13 cellular contexts compared by ENCODE assay signal in the genomic region with DNA sequence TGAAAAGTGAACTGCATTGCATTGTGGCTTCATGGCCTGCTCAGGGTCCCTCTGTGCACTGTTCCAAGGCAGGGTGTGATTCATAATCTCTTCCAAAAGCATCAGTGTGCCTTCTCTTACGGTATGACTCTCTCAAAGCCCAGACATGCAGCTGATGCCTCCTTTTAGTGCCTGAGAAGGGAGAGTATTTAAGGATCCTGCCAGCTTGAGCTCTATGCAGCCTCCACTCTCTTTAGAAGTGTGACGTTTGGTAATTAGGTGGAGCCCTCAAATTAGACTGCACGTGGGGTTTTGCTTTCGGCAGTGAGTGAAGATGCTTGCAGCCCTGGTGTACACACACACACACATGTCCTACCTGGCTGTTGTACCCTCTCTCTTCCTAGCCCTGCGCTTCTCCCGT. TPM values are rescaled to one million over a fixed set of nuclear protein-coding genes. Genes with fewer than 3 reads are reported as not detected.
A peak's percentile ranks its signal among the peaks of the same experiment; 100 is the strongest.
DNase-seq lines count a peak whose midpoint lies in the region; ATAC-seq and TF ChIP-seq lines count a peak whose summit lies in the region.
"Had no signal": no experiment of that assay in that cellular context is flagged by ENCODE, and none has a peak within 500 bp of the region (broad histone marks: within the 10 kb centered on the region; RNA-seq: fewer than 3 reads in every experiment).

No MANE protein-coding gene starts in this region.

- H3K4me3 ChIP-seq in aorta (ENCODE audit: low read length in 2 of 2): no peak overlapping the region
- H3K4me3 ChIP-seq: esophagus muscularis mucosa had no signal

- peak overlapping the region; percentile 37 for H3K4me3 Mint-ChIP-seq in stimulated activated naive CD8-positive, alpha-beta T cell treated with anti-CD3 and anti-CD28 coated beads, Interleukin-15, Interleukin-2, amounts not matched to agents 100 ng/mL and 50 ng/mL, for 24 hours
- H3K4me3 Mint-ChIP-seq in activated CD4-positive, alpha-beta memory T cell treated with anti-CD3 and anti-CD28 coated beads for 36 hours: peak overlapping the region; percentile 39
- no peak overlapping the region for H3K4me3 Mint-ChIP-seq in nephron progenitor cell

- no peaks in the 10 kb centered on the region for H3K9me3 ChIP-seq in aorta (ENCODE audit: control insufficient read depth, low read length)
- H3K9me3 ChIP-seq: Caco-2 had no signal

- no peak for TF ChIP-seq CTCF in nephron progenitor cell (IDR thresholded peaks at IDR 0.05)

- H3K36me3 Mint-ChIP-seq in stimulated activated naive CD8-positive, alpha-beta T cell treated with anti-CD3 and anti-CD28 coated beads, Interleukin-15, Interleukin-2, amounts not matched to agents 100 ng/mL and 50 ng/mL, for 24 hours (ENCODE audit: low read depth): peaks cover 12% of the 10 kb centered on the region
- H3K36me3 Mint-ChIP-seq in activated CD4-positive, alpha-beta memory T cell treated with anti-CD3 and anti-CD28 coated beads for 36 hours: peaks cover 10% of the 10 kb centered on the region
- peaks cover 20% of the 10 kb centered on the region for H3K36me3 Mint-ChIP-seq in nephron progenitor cell (ENCODE audit: low read depth)

- DNase-seq in stimulated activated naive CD8-positive, alpha-beta T cell treated with anti-CD3 and anti-CD28 coated beads, Interleukin-15, Interleukin-2, amounts not matched to agents 100 U/mL and 50 U/mL, for 24 hours: no peak
- peak; percentile 49 for DNase-seq in activated CD4-positive, alpha-beta memory T cell treated with anti-CD3 and anti-CD28 coated beads for 36 hours
- peak; percentile 25 for DNase-seq in kidney tubule cell (ENCODE audit: low spot score)
- peak; percentile 13 to 15 for DNase-seq in aorta
- no peak for DNase-seq in nephron progenitor cell
- DNase-seq: brain microvascular endothelial cell, Caco-2, NCI-H1694 had no signal

- H3K27me3 Mint-ChIP-seq in stimulated activated naive CD8-positive, alpha-beta T cell treated with anti-CD3 and anti-CD28 coated beads, Interleukin-15, Interleukin-2, amounts not matched to agents 100 ng/mL and 50 ng/mL, for 24 hours: no peaks in the 10 kb centered on the region
- H3K27me3 Mint-ChIP-seq in activated CD4-positive, alpha-beta memory T cell treated with anti-CD3 and anti-CD28 coated beads for 36 hours: no peaks in the 10 kb centered on the region
- peaks cover 4% of the 10 kb centered on the region for H3K27me3 Mint-ChIP-seq in nephron progenitor cell (ENCODE audit: low read depth, poor library complexity)

- POLR2A ChIA-PET in activated CD4-positive, alpha-beta memory T cell treated with anti-CD3 and anti-CD28 coated beads for 36 hours (lab: Charles Lee): no interaction called here

- no peaks in the 10 kb centered on the region for H3K4me1 ChIP-seq in aorta (ENCODE audit: control insufficient read depth in 1 of 2, insufficient read depth in 2 of 2, low read length in 2 of 2)
- H3K4me1 ChIP-seq: Caco-2 had no signal

- 60 to 72% methylated on average over 6 of the region's 6 CpGs for WGBS in aorta, 2 donors

- intact Hi-C loops in activated CD4-positive, alpha-beta memory T cell treated with anti-CD3 and anti-CD28 coated beads for 36 hours (cut with micrococcal nuclease): loop anchor here (1.0 to 10.0 kb wide), 2 partner anchors 20 to 248 kb away; partner anchors contain the start of genes TP73 and WRAP73
- intact Hi-C loops in aorta (cut with DNase I): no loop called here

- peak overlapping the region; percentile 65 for H3K27ac Mint-ChIP-seq in stimulated activated naive CD8-positive, alpha-beta T cell treated with anti-CD3 and anti-CD28 coated beads, Interleukin-15, Interleukin-2, amounts not matched to agents 100 ng/mL and 50 ng/mL, for 24 hours
- H3K27ac Mint-ChIP-seq in activated CD4-positive, alpha-beta memory T cell treated with anti-CD3 and anti-CD28 coated beads for 36 hours: peak overlapping the region; percentile 74
- no peak overlapping the region for H3K27ac Mint-ChIP-seq in nephron progenitor cell

- H3K9me3 Mint-ChIP-seq in stimulated activated naive CD8-positive, alpha-beta T cell treated with anti-CD3 and anti-CD28 coated beads, Interleukin-15, Interleukin-2, amounts not matched to agents 100 ng/mL and 50 ng/mL, for 24 hours: no peaks in the 10 kb centered on the region
- peaks cover 10% of the 10 kb centered on the region for H3K9me3 Mint-ChIP-seq in activated CD4-positive, alpha-beta memory T cell treated with anti-CD3 and anti-CD28 coated beads for 36 hours
- peaks cover 15% of the 10 kb centered on the region for H3K9me3 Mint-ChIP-seq in nephron progenitor cell

- H3K4me1 Mint-ChIP-seq in stimulated activated naive CD8-positive, alpha-beta T cell treated with anti-CD3 and anti-CD28 coated beads, Interleukin-15, Interleukin-2, amounts not matched to agents 100 ng/mL and 50 ng/mL, for 24 hours (ENCODE audit: low read depth): peaks cover 40% of the 10 kb centered on the region
- peaks cover 42% of the 10 kb centered on the region for H3K4me1 Mint-ChIP-seq in activated CD4-positive, alpha-beta memory T cell treated with anti-CD3 and anti-CD28 coated beads for 36 hours (ENCODE audit: low read depth)
- peaks cover 48% of the 10 kb centered on the region for H3K4me1 Mint-ChIP-seq in nephron progenitor cell

- H3K27ac ChIP-seq in aorta (ENCODE audit: low read depth in 1 of 2, low read length in 2 of 2): no peak overlapping the region
- H3K27ac ChIP-seq: brain microvascular endothelial cell, esophagus muscularis mucosa had no signal

- no peaks in the 10 kb centered on the region for H3K27me3 ChIP-seq in aorta (ENCODE audit: control insufficient read depth in 1 of 2, insufficient read depth in 2 of 2, low read length in 1 of 2)
- H3K27me3 ChIP-seq: brain microvascular endothelial cell, esophagus muscularis mucosa had no signal

- no peaks in the 10 kb centered on the region for H3K36me3 ChIP-seq in aorta (ENCODE audit: control insufficient read depth in 1 of 2, insufficient read depth in 2 of 2, low read length in 1 of 2)
- H3K36me3 ChIP-seq: brain microvascular endothelial cell, esophagus muscularis mucosa had no signal

- CTCF ChIA-PET in activated CD4-positive, alpha-beta memory T cell treated with anti-CD3 and anti-CD28 coated beads for 36 hours (lab: Charles Lee): interaction anchor here (2.1 kb wide), 1 partner anchor 46 kb away, joined by 8 read pairs; the partner anchor contains the start of genes CEP104 and DFFB

- no peak for ATAC-seq in stimulated activated naive CD8-positive, alpha-beta T cell treated with anti-CD3 and anti-CD28 coated beads, Interleukin-15, Interleukin-2, amounts not matched to agents 100 U/mL and 50 U/mL, for 24 hours
- ATAC-seq in aorta (ENCODE audit: low FRiP score) (no peak), HG02970 (IDR thresholded peaks at IDR 0.05; ENCODE audit: low FRiP score, unreplicated experiment) (no peak), GM21619 (IDR thresholded peaks at IDR 0.05; ENCODE audit: unreplicated experiment) (no peak)
- ATAC-seq: activated CD4-positive, CD25-positive, alpha-beta regulatory T cell treated with anti-CD3 and anti-CD28 coated beads, Interleukin-2, amount 50 U/mL, for 24 hours had no signal

RNA-seq across cellular contexts. Expression of gene C1orf174, which starts 2.5 kb away (rescaled TPM):
- total RNA-seq in activated CD4-positive, alpha-beta memory T cell treated with anti-CD3 and anti-CD28 coated beads for 36 hours: 10 to 100 TPM; 32.8 to 33.5 TPM
- total RNA-seq in aorta: 10 to 100 TPM; 16.7 to 19.8 TPM
- 10 to 100 TPM; 12.6 to 15.6 TPM for polyA plus RNA-seq in aorta

RNA-seq across cellular contexts. Expression of gene DFFB, which starts 45.3 kb away (rescaled TPM):
- total RNA-seq in activated CD4-positive, alpha-beta memory T cell treated with anti-CD3 and anti-CD28 coated beads for 36 hours: 1 to 10 TPM; 7.5 to 8.3 TPM
- total RNA-seq in aorta: 10 to 100 TPM in 1 of 2 donors, 1 to 10 TPM in 1; 5.7 to 10.2 TPM
- 1 to 10 TPM; 4.3 to 8.1 TPM for polyA plus RNA-seq in aorta

RNA-seq across cellular contexts. Expression of gene CEP104, which starts 45.5 kb away (rescaled TPM):
- 10 to 100 TPM; 29.0 to 32.8 TPM for total RNA-seq in activated CD4-positive, alpha-beta memory T cell treated with anti-CD3 and anti-CD28 coated beads for 36 hours
- total RNA-seq in aorta: 10 to 100 TPM; 47.8 to 53.6 TPM
- 1 to 10 TPM; 8.1 to 8.5 TPM for polyA plus RNA-seq in aorta

Comparison
In these comparisons a context has a peak if more than half of its experiments do, and no peak if none do; other contexts are left out.
1. DNase-seq: peak in activated CD4-positive, alpha-beta memory T cell treated with anti-CD3 and anti-CD28 coated beads for 36 hours (single experiment), kidney tubule cell (single experiment) and aorta (2 of 2); none in stimulated activated naive CD8-positive, alpha-beta T cell treated with anti-CD3 and anti-CD28 coated beads, Interleukin-15, Interleukin-2, amounts not matched to agents 100 U/mL and 50 U/mL, for 24 hours (single experiment) and nephron progenitor cell (single experiment).